1 cellular context compared by ENCODE assay signal in the genomic region with DNA sequence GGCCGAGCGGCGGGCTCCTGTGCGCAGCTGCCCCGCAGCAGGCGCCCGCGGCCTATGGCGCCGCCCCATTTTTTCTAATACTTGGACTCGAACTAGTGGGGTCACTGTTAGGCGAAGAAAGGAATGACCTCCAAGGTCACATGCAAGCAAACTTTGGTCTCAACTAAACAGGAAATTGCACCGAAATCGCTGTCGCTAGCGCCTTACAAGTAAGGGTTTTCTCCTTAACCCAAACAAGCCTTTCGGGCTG.
TF ChIP-seq lines count a peak whose summit lies in the region.

No MANE protein-coding gene starts in this region.

TF ChIP-seq in HCT116, 20 proteins besides CTCF, POLR2A, EP300 and RAD21 (continued from another document):
- TF ChIP-seq, protein P1, sequence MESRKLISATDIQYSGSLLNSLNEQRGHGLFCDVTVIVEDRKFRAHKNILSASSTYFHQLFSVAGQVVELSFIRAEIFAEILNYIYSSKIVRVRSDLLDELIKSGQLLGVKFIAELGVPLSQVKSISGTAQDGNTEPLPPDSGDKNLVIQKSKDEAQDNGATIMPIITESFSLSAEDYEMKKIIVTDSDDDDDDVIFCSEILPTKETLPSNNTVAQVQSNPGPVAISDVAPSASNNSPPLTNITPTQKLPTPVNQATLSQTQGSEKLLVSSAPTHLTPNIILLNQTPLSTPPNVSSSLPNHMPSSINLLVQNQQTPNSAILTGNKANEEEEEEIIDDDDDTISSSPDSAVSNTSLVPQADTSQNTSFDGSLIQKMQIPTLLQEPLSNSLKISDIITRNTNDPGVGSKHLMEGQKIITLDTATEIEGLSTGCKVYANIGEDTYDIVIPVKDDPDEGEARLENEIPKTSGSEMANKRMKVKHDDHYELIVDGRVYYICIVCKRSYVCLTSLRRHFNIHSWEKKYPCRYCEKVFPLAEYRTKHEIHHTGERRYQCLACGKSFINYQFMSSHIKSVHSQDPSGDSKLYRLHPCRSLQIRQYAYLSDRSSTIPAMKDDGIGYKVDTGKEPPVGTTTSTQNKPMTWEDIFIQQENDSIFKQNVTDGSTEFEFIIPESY (IDR thresholded peaks at IDR 0.05; ENCODE audit: extremely low read depth, insufficient replicate concordance, low read length), result no peak
- no peak for TF ChIP-seq EZH2 (IDR thresholded peaks at IDR 0.05)
TF ChIP-seq in HCT116: peak in this region for 0.
